11 cellular contexts compared by ENCODE assay signal in genomic region chr1:54272772-54273091, GRCh38.
DNase-seq lines count a peak whose midpoint lies in the region; ATAC-seq, FAIRE-seq and TF ChIP-seq lines count a peak whose summit lies in the region.
"Had no signal": no experiment of that assay in that cellular context is flagged by ENCODE, and none has a peak within 500 bp of the region (broad histone marks: within the 10 kb centered on the region; RNA-seq: fewer than 3 reads in every experiment).

No MANE protein-coding gene starts in this region.

- peak overlapping the region; percentile 12 for H3K9ac ChIP-seq in IMR-90 (ENCODE audit: low read depth, low read length)

- H4K5ac ChIP-seq in IMR-90 (ENCODE audit: low read depth, low read length), result peak overlapping the region; percentile 5; the same call in 1 of the 2 replicates

- POLR2A ChIA-PET in IMR-90 (lab: Charles Lee; ENCODE audit: unreplicated experiment), result no interaction called here

- H2AFZ ChIP-seq in IMR-90 (replicated peaks; ENCODE audit: low read length, poor library complexity), result peak overlapping the region; percentile 88

- peak overlapping the region; percentile 20; the same call in 1 of the 2 replicates for H2AK5ac ChIP-seq in IMR-90 (ENCODE audit: low read depth, low read length)

- H4K91ac ChIP-seq in IMR-90 (ENCODE audit: insufficient read depth, low read depth, low read length), result peak overlapping the region; percentile 67

- BruUV-seq in IMR-90 (replicated peaks; lab: Mats Ljungman, UMichigan), result no TSS peak

- in situ Hi-C loops in IMR-90 (cut with MboI; ENCODE audit: low sequenced_read_pairs), result no loop called here
- in situ Hi-C loops in HAP-1 (cut with MboI; ENCODE audit: low sequenced_read_pairs), result no loop called here
- in situ Hi-C loops in KBM-7 (cut with MboI; ENCODE audit: low pct_unique_long_range_greater_than_20kb, low sequenced_read_pairs), result no loop called here

- H3K18ac ChIP-seq in IMR-90 (ENCODE audit: low read depth, low read length), result peak overlapping the region; percentile 12; the same call in 1 of the 2 replicates

- peak overlapping the region; percentile 70 for H3K4ac ChIP-seq in IMR-90 (ENCODE audit: low read depth, low read length)

- peaks cover 8% of the 10 kb centered on the region; the same call in 1 of the 2 replicates for H4K20me1 ChIP-seq in IMR-90 (ENCODE audit: insufficient read depth, low read length)

- peak overlapping the region; percentile 50 for H2BK120ac ChIP-seq in IMR-90 (ENCODE audit: low read depth, low read length)

- peak overlapping the region; percentile 48 for H2BK5ac ChIP-seq in IMR-90 (ENCODE audit: low read depth, low read length, poor library complexity, severe bottlenecking)

- H3K9me3 ChIP-seq in IMR-90 (ENCODE audit: control insufficient read depth, insufficient read depth, low read length), result no peaks in the 10 kb centered on the region
- no peaks in the 10 kb centered on the region for H3K9me3 ChIP-seq in right lobe of liver
- no peaks in the 10 kb centered on the region for H3K9me3 ChIP-seq in HAP-1

- H3K56ac ChIP-seq in IMR-90 (ENCODE audit: extremely low read depth, insufficient read depth, low read length), result no peak overlapping the region

- no peak overlapping the region for H3K4me3 ChIP-seq in IMR-90 (ENCODE audit: insufficient read depth, low read depth, low read length)
- no peak overlapping the region for H3K4me3 ChIP-seq in bronchial epithelial cell (ENCODE audit: low read depth, low read length)
- H3K4me3 ChIP-seq in right lobe of liver, result peak overlapping the region in 2 of 3 donors; percentile 17 to 19
- H3K4me3 ChIP-seq in HAP-1, result no peak overlapping the region

- TF ChIP-seq RAD21 in IMR-90 (IDR thresholded peaks at IDR 0.05; ENCODE audit: low read length), result no peak

- TF ChIP-seq POLR2A in IMR-90 (IDR thresholded peaks at IDR 0.05; ENCODE audit: low read depth, low read length), result 0 out of 2 replicates have a peak, but pooled peaks have one; percentile 15
- no peak for TF ChIP-seq POLR2A in right lobe of liver (IDR thresholded peaks at IDR 0.05)

- peaks cover 3% of the 10 kb centered on the region; the same call in 1 of the 2 replicates for H3K36me3 ChIP-seq in IMR-90 (ENCODE audit: control insufficient read depth, insufficient read depth, low read length)
- no peaks in the 10 kb centered on the region for H3K36me3 ChIP-seq in bronchial epithelial cell (ENCODE audit: control insufficient read depth, insufficient read depth, low read length)
- no peaks in the 10 kb centered on the region for H3K36me3 ChIP-seq in right lobe of liver
- no peaks in the 10 kb centered on the region for H3K36me3 ChIP-seq in HAP-1 (replicated peaks)

- intact Hi-C loops in IMR-90 (cut with micrococcal nuclease) (loop anchor here (1.0 to 2.0 kb wide), 6 partner anchors 62 to 217 kb away; no protein-coding TSS in a partner anchor), right lobe of liver (cut with DNase I) (loop anchor here in 1 of 2 donors (5.0 kb wide), 1 partner anchor 135 kb away; the partner anchor contains the start of gene SSBP3)

- FAIRE-seq in bronchial epithelial cell (lab: Jason Lieb, UNC), result no peak

- H3K4me1 ChIP-seq in IMR-90 (ENCODE audit: control insufficient read depth, insufficient read depth, low read length) (peaks cover 46% of the 10 kb centered on the region), right lobe of liver (peaks cover 0 to 65% (median 29%) of the 10 kb centered on the region in 4 donors), HAP-1 (no peaks in the 10 kb centered on the region)

- no CpG with 5 or more reads among the region's 4 CpGs for WGBS in IMR-90 (ENCODE audit: extremely low coverage in 2 of 2, insufficient read length in 1 of 2), 2 experiments
- 64% methylated on average over 2 of the region's 4 CpGs for WGBS in right lobe of liver (ENCODE audit: insufficient coverage, low coverage, low lambda C conversion rate, missing lambda C conversion rate)

- peaks cover 22% of the 10 kb centered on the region for H3K9me1 ChIP-seq in IMR-90 (ENCODE audit: insufficient read depth, low read length)

- no peak for ATAC-seq in IMR-90 (ENCODE audit: low read depth)
- ATAC-seq in right lobe of liver, result no peak
- ATAC-seq in HG03175 (IDR thresholded peaks at IDR 0.05; ENCODE audit: unreplicated experiment), result no peak

- H3K79me1 ChIP-seq in IMR-90 (ENCODE audit: low read depth in 1 of 2, low read length in 2 of 2), result peaks cover 27 to 92% of the 10 kb centered on the region in 2 experiments

- TF ChIP-seq CTCF in IMR-90 (conservative IDR thresholded peaks at IDR 0.05; ENCODE audit: low read depth, low read length) (no peak), bronchial epithelial cell (IDR thresholded peaks at IDR 0.05; ENCODE audit: insufficient read depth, low read length, severe bottlenecking) (peak; percentile 24), right lobe of liver (IDR thresholded peaks at IDR 0.05) (peak in 1 of 4 donors; percentile 37)

- 0 out of 3 replicates have a peak overlapping the region, but pooled peaks have one; percentile 0 for H2BK15ac ChIP-seq in IMR-90 (ENCODE audit: low read depth, low read length)

- CTCF ChIA-PET in IMR-90 (lab: Yijun Ruan, JAX), result interaction anchor here (0.7 to 1.6 kb wide), 10 partner anchors 11 to 217 kb away, joined by 3 to 7 read pairs (median 4); no protein-coding TSS in a partner anchor

- H2BK20ac ChIP-seq in IMR-90 (ENCODE audit: low read depth, low read length), result peak overlapping the region; percentile 30; the same call in 1 of the 2 replicates

- peak overlapping the region; percentile 16 to 59; a peak in 3 of 4 replicates for H4K8ac ChIP-seq in IMR-90 (ENCODE audit: low read depth in 2 of 2, low read length in 2 of 2)

- peak overlapping the region; percentile 45 for H3K14ac ChIP-seq in IMR-90 (replicated peaks; ENCODE audit: low read depth, low read length)

- peak overlapping the region; percentile 84 for H2AK9ac ChIP-seq in IMR-90 (replicated peaks; ENCODE audit: low read depth, low read length, poor library complexity)

- H3K23ac ChIP-seq in IMR-90 (ENCODE audit: low read depth, low read length), result peak overlapping the region; percentile 3; the same call in 1 of the 2 replicates

- peak overlapping the region; percentile 18; the same call in 1 of the 2 replicates for H3K4me2 ChIP-seq in IMR-90 (ENCODE audit: low read depth, low read length)

- H3K27me3 ChIP-seq in IMR-90 (ENCODE audit: control insufficient read depth, insufficient read depth, low read length) (no peaks in the 10 kb centered on the region), bronchial epithelial cell (ENCODE audit: control insufficient read depth, insufficient read depth, low read length) (no peaks in the 10 kb centered on the region), right lobe of liver (no peaks in the 10 kb centered on the region), HAP-1 (ENCODE audit: low read depth) (no peaks in the 10 kb centered on the region)

- DNase-seq in IMR-90, result no peak
- DNase-seq in bronchial epithelial cell (ENCODE audit: low read depth), result no peak
- no peak for DNase-seq in right lobe of liver
- no peak for DNase-seq in substantia nigra (lab: John Stamatoyannopoulos, UW)
- DNase-seq in HAP-1 (ENCODE audit: low spot score in 2 of 2), result no peak
- no peak for DNase-seq in KBM-7
- DNase-seq in cerebellum (ENCODE audit: low spot score), result no peak
- DNase-seq: activated CD4-positive, alpha-beta T cell treated with anti-CD3 and anti-CD28 coated beads for 48 hours; central memory CD4-positive, alpha-beta T cell; DMS79 had no signal

- dilution Hi-C loops in IMR-90 (cut with HindIII; ENCODE audit: low sequenced_read_pairs, unreplicated experiment), result no loop called here

- H3K27ac ChIP-seq in IMR-90 (ENCODE audit: insufficient read depth, low read length) (peak overlapping the region; percentile 63), right lobe of liver (peak overlapping the region; percentile 92 to 98 (median 98)), substantia nigra (ENCODE audit: low read depth, low read length, poor library complexity, severe bottlenecking) (peak overlapping the region; percentile 85)

TF ChIP-seq in IMR-90, 13 proteins besides CTCF, POLR2A, EP300 and RAD21:
- TF ChIP-seq FOS (IDR thresholded peaks at IDR 0.05; ENCODE audit: low read depth, low read length) (no peak), MAZ (IDR thresholded peaks at IDR 0.05; ENCODE audit: borderline replicate concordance, low read depth, low read length) (0 out of 2 replicates have a peak, but pooled peaks have one; percentile 33)

Comparison
In these comparisons a context has a peak if more than half of its experiments do, and no peak if none do; other contexts are left out.
1. H3K4me3 ChIP-seq: peak in right lobe of liver (2 of 3); none in IMR-90 (single experiment), bronchial epithelial cell (single experiment) and HAP-1 (single experiment).
2. Peak in every context shown above with its lines, with median percentiles within 50 percentile points of each other: H3K27ac ChIP-seq.